ENCODE assay signal across 14 cellular contexts in genomic region chr15:69554321-69554961, GRCh38.
A peak's percentile ranks its signal among the peaks of the same experiment; 100 is the strongest.
DNase-seq lines count a peak whose midpoint lies in the region; ATAC-seq and TF ChIP-seq lines count a peak whose summit lies in the region.
"Had no signal": no experiment of that assay in that cellular context is flagged by ENCODE, and none has a peak within 500 bp of the region (broad histone marks: within the 10 kb centered on the region; RNA-seq: fewer than 3 reads in every experiment).

No MANE protein-coding gene starts in this region.

- no TSS peak for BruUV-seq in Panc1 (replicated peaks; lab: Mats Ljungman, UMichigan)

- H3K36me3 ChIP-seq in Panc1 (ENCODE audit: control insufficient read depth, insufficient read depth, low read length) = no peaks in the 10 kb centered on the region
- H3K36me3 ChIP-seq: vagina had no signal

- no peak overlapping the region for H3K27ac ChIP-seq in Panc1 (ENCODE audit: low read length)
- H3K27ac ChIP-seq: vagina had no signal

- peaks cover 3% of the 10 kb centered on the region; the same call in 1 of the 2 replicates for H3K9me3 ChIP-seq in Panc1 (ENCODE audit: control insufficient read depth, insufficient read depth, low read depth, low read length)

- peaks cover 31% of the 10 kb centered on the region for H3K4me1 ChIP-seq in Panc1 (ENCODE audit: control insufficient read depth, insufficient read depth, low read length)

- in situ Hi-C loops in Panc1 (cut with HindIII; ENCODE audit: low pct_unique_long_range_greater_than_20kb, low sequenced_read_pairs) = no loop called here

- ATAC-seq in Panc1 (peak; percentile 70), GM21576 (IDR thresholded peaks at IDR 0.05; ENCODE audit: unreplicated experiment) (no peak), HG03097 (IDR thresholded peaks at IDR 0.05; ENCODE audit: low FRiP score, unreplicated experiment) (no peak), HG02763 (IDR thresholded peaks at IDR 0.05; ENCODE audit: unreplicated experiment) (no peak)
- ATAC-seq: naive thymus-derived CD8-positive, alpha-beta T cell had no signal

- CTCF ChIA-PET in Panc1 (lab: Charles Lee) = interaction anchor here (0.6 kb wide), 1 partner anchor 65 kb away, joined by 4 read pairs; no protein-coding TSS in a partner anchor

- intact Hi-C loops in Panc1 (cut with micrococcal nuclease; ENCODE audit: unreplicated experiment) = no loop called here

- DNase-seq in DMS53 treated with DMSO at 0.1 percent for 48 hours (lab: John Stamatoyannopoulos, UW; ENCODE audit: unreplicated experiment) (peak; percentile 91), NCI-H1930 (lab: John Stamatoyannopoulos, UW) (peak; percentile 67 to 85), Panc1 (ENCODE audit: low read depth, low spot score) (no peak), medulla oblongata (ENCODE audit: extremely low spot score) (peak; percentile 53), dedifferentiated amniotic fluid mesenchymal stem cell (ENCODE audit: extremely low spot score) (no peak)
- DNase-seq: activated naive CD4-positive, alpha-beta T cell treated with anti-CD3 and anti-CD28 coated beads, Interleukin-2, amount 10 ng/mL, durations not matched to agents 7 days and 5 days; DMS79; naive thymus-derived CD8-positive, alpha-beta T cell; retina; SIG-M5 had no signal

- no peak overlapping the region for H3K4me3 ChIP-seq in Panc1 (ENCODE audit: low read depth in 2 of 2, low read length in 2 of 2)
- H3K4me3 ChIP-seq: vagina had no signal

- TF ChIP-seq CTCF in Panc1 (IDR thresholded peaks at IDR 0.05) = no peak

- H3K27me3 ChIP-seq in Panc1 (ENCODE audit: control insufficient read depth, insufficient read depth, low read length) = no peaks in the 10 kb centered on the region
- H3K27me3 ChIP-seq: vagina had no signal

- POLR2A ChIA-PET in Panc1 (lab: Charles Lee) = interaction anchor here (0.5 kb wide), 1 partner anchor 1958 kb away, joined by 6 read pairs; no protein-coding TSS in a partner anchor

Comparison
In these comparisons a context has a peak if more than half of its experiments do, and no peak if none do; other contexts are left out.
1. DNase-seq: peak in DMS53 treated with DMSO at 0.1 percent for 48 hours (single experiment), NCI-H1930 (2 of 2) and medulla oblongata (single experiment); none in Panc1 (single experiment) and dedifferentiated amniotic fluid mesenchymal stem cell (single experiment).